ENCODE assay signal across 1 cellular context in genomic region chr2:3257166-3257565, GRCh38.
TF ChIP-seq lines count a peak whose summit lies in the region.

No MANE protein-coding gene starts in this region.

TF ChIP-seq in GM23338, 12 proteins besides CTCF, POLR2A, EP300 and RAD21 (continued from another document):
- TF ChIP-seq ZNF462 (CRISPR knock-in tag; IDR thresholded peaks at IDR 0.05): no peak
- TF ChIP-seq STAT1 (IDR thresholded peaks at IDR 0.05; ENCODE audit: unreplicated experiment): no peak
- TF ChIP-seq EZH2phosphoT487 (IDR thresholded peaks at IDR 0.05; ENCODE audit: unreplicated experiment): no peak
- TF ChIP-seq POLR2AphosphoS5 (IDR thresholded peaks at IDR 0.05; ENCODE audit: low read depth): no peak
- TF ChIP-seq NANOG (IDR thresholded peaks at IDR 0.05; ENCODE audit: borderline replicate concordance): no peak
- TF ChIP-seq JUNB (IDR thresholded peaks at IDR 0.05; ENCODE audit: unreplicated experiment): no peak
- TF ChIP-seq ZNF114 (CRISPR knock-in tag; IDR thresholded peaks at IDR 0.05): no peak
- TF ChIP-seq REST (IDR thresholded peaks at IDR 0.05; ENCODE audit: unreplicated experiment): no peak
- no peak for TF ChIP-seq ETS1 (IDR thresholded peaks at IDR 0.05)
- no peak for TF ChIP-seq CREB1 (CRISPR knock-in tag; IDR thresholded peaks at IDR 0.05; ENCODE audit: low read depth)
